In the genomic region with DNA sequence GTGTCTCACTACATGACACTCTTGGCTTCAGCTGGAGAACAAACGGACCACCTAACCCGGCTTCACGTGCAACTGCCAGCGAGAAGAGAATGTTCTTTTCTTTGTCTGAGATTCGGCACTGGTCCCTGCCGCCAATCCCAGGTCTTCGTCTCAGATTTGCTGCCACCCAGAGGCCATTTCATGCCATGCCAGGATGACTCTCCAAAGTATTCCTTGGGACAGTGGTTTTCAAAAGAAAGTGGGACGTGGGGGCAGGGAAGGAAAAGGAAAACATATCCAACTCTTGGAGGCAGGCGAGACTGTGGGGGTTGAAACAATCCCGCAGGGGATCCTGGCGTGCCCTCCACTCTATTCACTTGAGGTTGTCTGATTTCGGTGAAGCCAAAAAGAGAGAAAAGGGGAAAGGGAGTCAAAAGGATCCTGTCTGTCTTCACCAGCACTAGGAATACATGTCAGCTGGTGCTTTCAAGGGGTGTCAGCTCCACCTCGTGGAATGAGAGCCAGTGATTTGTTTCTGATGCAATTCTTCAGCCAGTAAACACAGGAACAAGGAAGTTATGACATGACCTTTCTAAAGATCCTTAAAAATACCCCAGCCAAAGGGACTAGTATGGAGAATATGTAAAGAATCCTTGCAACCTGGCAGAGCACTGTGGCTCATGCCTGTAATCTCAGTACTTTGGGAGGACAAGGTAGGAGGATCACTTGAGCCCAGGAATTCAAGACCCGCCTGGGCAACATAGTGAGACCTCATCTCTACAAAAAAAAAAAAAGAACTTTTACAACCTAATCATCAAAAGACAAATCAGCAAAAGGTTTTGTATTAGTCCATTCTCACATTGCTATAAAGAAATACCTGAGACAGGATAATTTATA, we compare ENCODE assay signal across 8 cellular contexts. TPM values are rescaled to one million over a fixed set of nuclear protein-coding genes. Genes with fewer than 3 reads are reported as not detected.
DNase-seq lines count a peak whose midpoint lies in the region; ATAC-seq and TF ChIP-seq lines count a peak whose summit lies in the region.

No MANE protein-coding gene starts in this region.

- H3K36me3 ChIP-seq in gastroesophageal sphincter = no peaks in the 10 kb centered on the region
- no peaks in the 10 kb centered on the region for H3K36me3 ChIP-seq in ovary

- H3K27me3 ChIP-seq in gastroesophageal sphincter (no peaks in the 10 kb centered on the region), ovary (no peaks in the 10 kb centered on the region)

- ATAC-seq in GM18519 (IDR thresholded peaks at IDR 0.05; ENCODE audit: low FRiP score, unreplicated experiment) (peak; percentile 78), HG03280 (IDR thresholded peaks at IDR 0.05; ENCODE audit: unreplicated experiment) (peak; percentile 64), gastroesophageal sphincter (peak; percentile 87)

- TF ChIP-seq POLR2A in gastroesophageal sphincter (IDR thresholded peaks at IDR 0.05) = no peak
- TF ChIP-seq POLR2A in ovary (IDR thresholded peaks at IDR 0.05) = no peak

- no peak for TF ChIP-seq EP300 in gastroesophageal sphincter (IDR thresholded peaks at IDR 0.05)
- TF ChIP-seq EP300 in ovary (IDR thresholded peaks at IDR 0.05) = no peak

- H3K9me3 ChIP-seq in gastroesophageal sphincter = peaks cover 0 to 10% (median 0%) of the 10 kb centered on the region in 3 donors
- H3K9me3 ChIP-seq in ovary = no peaks in the 10 kb centered on the region

- H3K4me3 ChIP-seq in gastroesophageal sphincter (peak overlapping the region in 1 of 2 donors; percentile 20), ovary (no peak overlapping the region)

- peaks cover 6 to 27% (median 13%) of the 10 kb centered on the region in 3 donors for H3K4me1 ChIP-seq in gastroesophageal sphincter
- peaks cover 2% of the 10 kb centered on the region for H3K4me1 ChIP-seq in ovary (ENCODE audit: insufficient read depth)

- TF ChIP-seq CTCF in gastroesophageal sphincter (IDR thresholded peaks at IDR 0.05) = peak; percentile 70 to 88 (median 82)
- TF ChIP-seq CTCF in ovary (IDR thresholded peaks at IDR 0.05) = peak; percentile 52 to 65 (median 60)

- intact Hi-C loops in ovary (cut with DNase I) = loop anchor here in 1 of 4 donors (10.0 kb wide), 1 partner anchor 77 kb away; no protein-coding TSS in a partner anchor

- 9 to 13% methylated on average over 8 to 14 of the region's 14 CpGs for WGBS in gastroesophageal sphincter (ENCODE audit: low coverage in 1 of 2), 2 donors
- 7 to 8% (median 8%) methylated on average over 14 of the region's 14 CpGs for WGBS in ovary, 3 donors

- DNase-seq in Ammon's horn (ENCODE audit: low spot score) = peak; percentile 81
- peak; percentile 34 for DNase-seq in NCI-H446 treated with DMSO at 0.1 percent for 48 hours (lab: John Stamatoyannopoulos, UW)
- DNase-seq in activated T-cell treated with anti-CD3 and anti-CD28 coated beads for 48 hours (ENCODE audit: low read depth) = peak; percentile 28
- peak; percentile 58 to 75 (median 67) for DNase-seq in ovary
- no peak for DNase-seq in OCI-M2 (lab: John Stamatoyannopoulos, UW; ENCODE audit: unreplicated experiment)

- peak overlapping the region; percentile 70 to 90 (median 76) for H3K27ac ChIP-seq in gastroesophageal sphincter
- H3K27ac ChIP-seq in ovary = no peak overlapping the region

RNA-seq across cellular contexts. Expression of gene APLNR, which starts 41.0 kb away (rescaled TPM):
- total RNA-seq in gastroesophageal sphincter (1 to 10 TPM; 2.2 to 3.7 (median 2.4) TPM), ovary (10 to 100 TPM in 1 of 7 donors, under 1 TPM in 4, not detected in 2; 0.24 to 11.3 (median 0.45) TPM)
- polyA plus RNA-seq in ovary = 10 to 100 TPM in 1 of 2 donors, 1 to 10 TPM in 1; 1.7 to 36.1 TPM

RNA-seq across cellular contexts. Expression of gene TNKS1BP1, which starts 46.7 kb away (rescaled TPM):
- 100 to 1,000 TPM in 2 of 4 donors, 10 to 100 TPM in 2; 95.6 to 130 (median 108) TPM for total RNA-seq in gastroesophageal sphincter
- 100 to 1,000 TPM in 5 of 7 donors, 10 to 100 TPM in 2; 45.2 to 230 (median 149) TPM for total RNA-seq in ovary
- 10 to 100 TPM; 88.5 to 93.9 TPM for polyA plus RNA-seq in ovary

RNA-seq across cellular contexts. Expression of gene SSRP1, which starts 57.6 kb away (rescaled TPM):
- total RNA-seq in gastroesophageal sphincter = 100 to 1,000 TPM in 1 of 4 donors, 10 to 100 TPM in 3; 66.0 to 101 (median 79.8) TPM
- total RNA-seq in ovary = 100 to 1,000 TPM in 1 of 7 donors, 10 to 100 TPM in 6; 43.3 to 105 (median 87.7) TPM
- polyA plus RNA-seq in ovary = 100 to 1,000 TPM in 1 of 2 donors, 10 to 100 TPM in 1; 78.6 to 134 TPM

Comparison
In these comparisons a context has a peak if more than half of its experiments do, and no peak if none do; other contexts are left out.
1. H3K27ac ChIP-seq: peak in gastroesophageal sphincter (4 of 4); none in ovary (0 of 2).
2. Peak in every context shown above with its lines, with median percentiles within 50 percentile points of each other: ATAC-seq.